Comparison of ENCODE assay signal across 13 cellular contexts in genomic region chr1:66943361-66943969, GRCh38. TPM values are rescaled to one million over a fixed set of nuclear protein-coding genes. Genes with fewer than 3 reads are reported as not detected.
DNase-seq lines count a peak whose midpoint lies in the region; ATAC-seq and TF ChIP-seq lines count a peak whose summit lies in the region.
"Had no signal": no experiment of that assay in that cellular context is flagged by ENCODE, and none has a peak within 500 bp of the region (broad histone marks: within the 10 kb centered on the region; RNA-seq: fewer than 3 reads in every experiment).

No MANE protein-coding gene starts in this region.

- intact Hi-C loops in esophagus muscularis mucosa (cut with DNase I), result no loop called here

- H3K4me3 Mint-ChIP-seq in activated naive CD4-positive, alpha-beta T cell treated with anti-CD3 and anti-CD28 coated beads, Interleukin-2, amount 10 ng/mL, durations not matched to agents 7 days and 5 days, result no peak overlapping the region
- H3K4me3 Mint-ChIP-seq in T-helper 17 cell, result peak overlapping the region; percentile 43

- no peak for DNase-seq in activated naive CD4-positive, alpha-beta T cell treated with anti-CD3 and anti-CD28 coated beads, Interleukin-2, amount 10 ng/mL, durations not matched to agents 7 days and 5 days
- no peak for DNase-seq in activated naive CD4-positive, alpha-beta T cell (lab: John Stamatoyannopoulos, UW)
- no peak for DNase-seq in T-helper 17 cell
- no peak for DNase-seq in esophagus muscularis mucosa (ENCODE audit: extremely low spot score)
- DNase-seq in stimulated activated CD4-positive, alpha-beta T cell treated with anti-CD3 and anti-CD28 coated beads, Interleukin-12 subunit alpha, Interleukin-12 subunit beta, amount 100 ng/mL, for 4 hours, result no peak
- no peak for DNase-seq in NCI-H1436 (lab: John Stamatoyannopoulos, UW)
- DNase-seq: activated CD4-positive, alpha-beta T cell treated with anti-CD3 and anti-CD28 coated beads, Interleukin-2, amount 50 U/mL, for 4 hours; KBM-7; ovary; stimulated activated CD4-positive, alpha-beta T cell treated with anti-CD3 and anti-CD28 coated beads, Interleukin-1b, Interleukin-23, amount 100 ng/mL, for 48 hours; SW 1271 had no signal

- peaks cover 50% of the 10 kb centered on the region for H3K4me1 Mint-ChIP-seq in activated naive CD4-positive, alpha-beta T cell treated with anti-CD3 and anti-CD28 coated beads, Interleukin-2, amount 10 ng/mL, durations not matched to agents 7 days and 5 days
- H3K4me1 Mint-ChIP-seq in T-helper 17 cell, result peaks cover 51% of the 10 kb centered on the region

- H3K4me1 ChIP-seq in esophagus muscularis mucosa (peaks cover 20 to 78% (median 65%) of the 10 kb centered on the region in 4 donors), subcutaneous abdominal adipose tissue (ENCODE audit: control insufficient read depth in 5 of 5, insufficient read depth in 5 of 5, low read length in 5 of 5) (peaks cover 0 to 8% (median 3%) of the 10 kb centered on the region in 5 donors)

- CTCF ChIA-PET in activated naive CD4-positive, alpha-beta T cell treated with anti-CD3 and anti-CD28 coated beads, Interleukin-2, amount 10 ng/mL, durations not matched to agents 7 days and 5 days (lab: Charles Lee), result no interaction called here

- H3K9ac ChIP-seq in subcutaneous abdominal adipose tissue (ENCODE audit: low read length in 5 of 5), result no peak overlapping the region

- TF ChIP-seq POLR2A in esophagus muscularis mucosa (IDR thresholded peaks at IDR 0.05; ENCODE audit: low read depth), result no peak

- peak overlapping the region; percentile 12 for H3K27ac Mint-ChIP-seq in activated naive CD4-positive, alpha-beta T cell treated with anti-CD3 and anti-CD28 coated beads, Interleukin-2, amount 10 ng/mL, durations not matched to agents 7 days and 5 days
- H3K27ac Mint-ChIP-seq in T-helper 17 cell, result peak overlapping the region; percentile 88

- H3K27me3 ChIP-seq in esophagus muscularis mucosa (no peaks in the 10 kb centered on the region), subcutaneous abdominal adipose tissue (ENCODE audit: control insufficient read depth in 5 of 5, insufficient read depth in 4 of 5, low read length in 5 of 5) (no peaks in the 10 kb centered on the region)
- H3K27me3 ChIP-seq: ovary had no signal

- ATAC-seq in T-helper 17 cell (no peak), GM19023 (IDR thresholded peaks at IDR 0.05; ENCODE audit: unreplicated experiment) (no peak)

- H3K9me3 Mint-ChIP-seq in activated naive CD4-positive, alpha-beta T cell treated with anti-CD3 and anti-CD28 coated beads, Interleukin-2, amount 10 ng/mL, durations not matched to agents 7 days and 5 days, result no peaks in the 10 kb centered on the region

- H3K9me3 ChIP-seq in T-helper 17 cell (ENCODE audit: control insufficient read depth, low read length, poor library complexity, severe bottlenecking), result no peaks in the 10 kb centered on the region
- H3K9me3 ChIP-seq in esophagus muscularis mucosa, result no peaks in the 10 kb centered on the region
- H3K9me3 ChIP-seq in subcutaneous abdominal adipose tissue (ENCODE audit: control insufficient read depth in 5 of 5, low read length in 5 of 5), result no peaks in the 10 kb centered on the region
- H3K9me3 ChIP-seq: ovary had no signal

- H3K27ac ChIP-seq in esophagus muscularis mucosa (replicated peaks in 1 of 4) (peak overlapping the region in 3 of 4 donors; percentile 53 to 71 (median 71)), subcutaneous abdominal adipose tissue (ENCODE audit: low read depth, low read length) (peak overlapping the region; percentile 62)

- H3K36me3 ChIP-seq in esophagus muscularis mucosa (peaks cover 0 to 32% (median 19%) of the 10 kb centered on the region in 4 donors), subcutaneous abdominal adipose tissue (ENCODE audit: control insufficient read depth in 5 of 5, insufficient read depth in 5 of 5, low read length in 5 of 5) (peaks cover 13 to 32% (median 22%) of the 10 kb centered on the region in 5 donors)
- H3K36me3 ChIP-seq: ovary had no signal

- WGBS in esophagus muscularis mucosa, result 76% methylated on average over 5 of the region's 5 CpGs

- H3K36me3 Mint-ChIP-seq in activated naive CD4-positive, alpha-beta T cell treated with anti-CD3 and anti-CD28 coated beads, Interleukin-2, amount 10 ng/mL, durations not matched to agents 7 days and 5 days, result peaks cover 44% of the 10 kb centered on the region
- H3K36me3 Mint-ChIP-seq in T-helper 17 cell (ENCODE audit: low read depth), result peaks cover 20% of the 10 kb centered on the region

- no peaks in the 10 kb centered on the region for H3K27me3 Mint-ChIP-seq in activated naive CD4-positive, alpha-beta T cell treated with anti-CD3 and anti-CD28 coated beads, Interleukin-2, amount 10 ng/mL, durations not matched to agents 7 days and 5 days
- H3K27me3 Mint-ChIP-seq in T-helper 17 cell, result no peaks in the 10 kb centered on the region

- H3K4me3 ChIP-seq in esophagus muscularis mucosa (no peak overlapping the region), subcutaneous abdominal adipose tissue (ENCODE audit: low read depth in 1 of 5, low read length in 5 of 5) (no peak overlapping the region)
- H3K4me3 ChIP-seq: ovary had no signal

- TF ChIP-seq CTCF in esophagus muscularis mucosa (IDR thresholded peaks at IDR 0.05), result no peak

- no peak for TF ChIP-seq EP300 in esophagus muscularis mucosa (IDR thresholded peaks at IDR 0.05)

RNA-seq across cellular contexts. Expression of gene MIER1, which starts 18.7 kb away (rescaled TPM):
- total RNA-seq in T-helper 17 cell (10 to 100 TPM; 82.4 to 90.5 TPM), esophagus muscularis mucosa (10 to 100 TPM; 39.4 to 56.5 (median 49.2) TPM)

RNA-seq across cellular contexts. Expression of gene DNAI4, which starts 18.8 kb away (rescaled TPM):
- total RNA-seq in T-helper 17 cell, result 1 to 10 TPM; 5.2 to 7.2 TPM
- total RNA-seq in esophagus muscularis mucosa, result 1 to 10 TPM; 4.9 to 6.2 (median 5.5) TPM
